In the genomic region with DNA sequence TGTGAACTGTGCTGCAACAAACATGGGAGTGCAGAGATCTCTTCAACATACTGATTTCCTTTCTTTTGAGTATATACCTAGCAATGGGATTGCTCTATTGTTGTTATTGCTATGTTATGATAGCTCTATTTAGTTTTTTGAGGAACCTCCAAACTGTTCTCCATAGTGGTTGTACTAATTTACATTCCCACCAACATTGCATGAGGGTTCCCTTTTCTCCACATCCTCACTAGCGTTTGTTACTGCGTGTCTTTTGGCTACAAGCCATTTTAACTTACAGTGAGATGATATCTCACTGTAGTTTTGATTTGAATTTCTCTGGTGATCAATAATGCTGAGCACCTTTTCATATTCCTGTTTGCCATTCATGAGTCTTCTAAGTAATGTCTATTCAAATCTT, we compare ENCODE assay signal across 20 cellular contexts. TPM values are rescaled to one million over a fixed set of nuclear protein-coding genes. Genes with fewer than 3 reads are reported as not detected.
DNase-seq lines count a peak whose midpoint lies in the region; ATAC-seq and TF ChIP-seq lines count a peak whose summit lies in the region.
"Had no signal": no experiment of that assay in that cellular context is flagged by ENCODE, and none has a peak within 500 bp of the region (broad histone marks: within the 10 kb centered on the region; RNA-seq: fewer than 3 reads in every experiment).

No MANE protein-coding gene starts in this region.

- no peak overlapping the region for H3K4me3 ChIP-seq in ascending aorta
- H3K4me3 ChIP-seq: SJCRH30 had no signal

- peaks cover 24% of the 10 kb centered on the region for H3K4me1 Mint-ChIP-seq in stimulated activated naive CD8-positive, alpha-beta T cell treated with anti-CD3 and anti-CD28 coated beads, Interleukin-15, amount 100 ng/mL, for 72 hours

- peaks cover 34 to 41% of the 10 kb centered on the region in 2 donors for H3K9me3 Mint-ChIP-seq in stimulated activated naive CD8-positive, alpha-beta T cell treated with anti-CD3 and anti-CD28 coated beads, Interleukin-15, amount 100 ng/mL, for 72 hours

- no peaks in the 10 kb centered on the region for H3K36me3 ChIP-seq in ascending aorta
- H3K36me3 ChIP-seq: SJCRH30 had no signal

- no peak for ATAC-seq in HG02885 (IDR thresholded peaks at IDR 0.05; ENCODE audit: poor library complexity, unreplicated experiment)
- no peak for ATAC-seq in stimulated activated naive CD8-positive, alpha-beta T cell treated with anti-CD3 and anti-CD28 coated beads, Interleukin-15, amount 100 ng/mL, for 72 hours
- ATAC-seq: PC-3 had no signal

- no peaks in the 10 kb centered on the region for H3K27me3 ChIP-seq in ascending aorta
- H3K27me3 ChIP-seq: SJCRH30 had no signal

- H3K4me1 ChIP-seq in ascending aorta: peaks cover 0 to 2% of the 10 kb centered on the region in 2 donors
- H3K4me1 ChIP-seq: SJCRH30 had no signal

- peaks cover 3 to 9% of the 10 kb centered on the region in 2 donors for H3K9me3 ChIP-seq in ascending aorta
- H3K9me3 ChIP-seq: SJCRH30 had no signal

- no peak overlapping the region for H3K27ac ChIP-seq in ascending aorta
- H3K27ac ChIP-seq: 22Rv1, SJCRH30 had no signal

- H3K27me3 Mint-ChIP-seq in stimulated activated naive CD8-positive, alpha-beta T cell treated with anti-CD3 and anti-CD28 coated beads, Interleukin-15, amount 100 ng/mL, for 72 hours: no peaks in the 10 kb centered on the region
- H3K27me3 Mint-ChIP-seq: B cell; CD4-positive, alpha-beta memory T cell had no signal

- H3K27ac Mint-ChIP-seq in stimulated activated naive CD8-positive, alpha-beta T cell treated with anti-CD3 and anti-CD28 coated beads, Interleukin-15, amount 100 ng/mL, for 72 hours: no peak overlapping the region
- H3K27ac Mint-ChIP-seq: B cell, H9 had no signal

- intact Hi-C loops in ascending aorta (cut with DNase I): no loop called here

- DNase-seq in SIG-M5 treated with dmso at 0.1 percent for 504 hours (lab: John Stamatoyannopoulos, UW; ENCODE audit: unreplicated experiment) (peak; percentile 30), SIG-M5 (lab: John Stamatoyannopoulos, UW) (no peak), CD1c-positive myeloid dendritic cell (ENCODE audit: extremely low spot score) (peak; percentile 76), NOMO-1 treated with DMSO at 0.1 percent for 48 hours (lab: John Stamatoyannopoulos, UW; ENCODE audit: unreplicated experiment) (peak; percentile 78), medulla oblongata (ENCODE audit: extremely low spot score) (peak; percentile 33), ascending aorta (ENCODE audit: low spot score in 2 of 2) (no peak)
- DNase-seq in stimulated activated naive CD8-positive, alpha-beta T cell treated with anti-CD3 and anti-CD28 coated beads, Interleukin-15, amount 100 ng/mL, for 72 hours: no peak
- DNase-seq: CD4-positive, alpha-beta memory T cell; GF-D8; H9; KG1; NCI-H1105; NCI-H2081 treated with DMSO at 0.1 percent for 48 hours; PC-3; RPMI8226; SJCRH30; SW 1271 had no signal

- TF ChIP-seq CTCF in ascending aorta (IDR thresholded peaks at IDR 0.05): no peak

- H3K4me3 Mint-ChIP-seq in stimulated activated naive CD8-positive, alpha-beta T cell treated with anti-CD3 and anti-CD28 coated beads, Interleukin-15, amount 100 ng/mL, for 72 hours: no peak overlapping the region
- H3K4me3 Mint-ChIP-seq: B cell, H9 had no signal

RNA-seq across cellular contexts. Expression of a gene that starts 45.5 kb away (rescaled TPM):
- total RNA-seq in ascending aorta: 89.8 TPM
- total RNA-seq: H9, SJCRH30 had no signal

Comparison
In these comparisons a context has a peak if more than half of its experiments do, and no peak if none do; other contexts are left out.
1. DNase-seq: peak in SIG-M5 treated with dmso at 0.1 percent for 504 hours (single experiment), CD1c-positive myeloid dendritic cell (single experiment), NOMO-1 treated with DMSO at 0.1 percent for 48 hours (single experiment) and medulla oblongata (single experiment); none in SIG-M5 (single experiment), stimulated activated naive CD8-positive, alpha-beta T cell treated with anti-CD3 and anti-CD28 coated beads, Interleukin-15, amount 100 ng/mL, for 72 hours (0 of 2) and ascending aorta (0 of 2).